Comparison of ENCODE assay signal across 22 cellular contexts in genomic region chr7:44533301-44534055, GRCh38. TPM values are rescaled to one million over a fixed set of nuclear protein-coding genes. Genes with fewer than 3 reads are reported as not detected.
DNase-seq lines count a peak whose midpoint lies in the region; ATAC-seq and TF ChIP-seq lines count a peak whose summit lies in the region.
"Had no signal": no experiment of that assay in that cellular context is flagged by ENCODE, and none has a peak within 500 bp of the region (broad histone marks: within the 10 kb centered on the region; RNA-seq: fewer than 3 reads in every experiment).

No MANE protein-coding gene starts in this region.

- no peak overlapping the region for H3K4me3 Mint-ChIP-seq in type B pancreatic cell
- H3K4me3 Mint-ChIP-seq: activated B cell treated with CpG ODN at 0.5 μM for 24 hours, IgD-negative memory B cell had no signal

- no peak overlapping the region for H3K27ac ChIP-seq in heart right ventricle
- H3K27ac ChIP-seq in left ventricle myocardium inferior (replicated peaks): no peak overlapping the region
- no peak overlapping the region for H3K27ac ChIP-seq in transverse colon
- H3K27ac ChIP-seq: body of pancreas, dorsolateral prefrontal cortex, esophagus squamous epithelium, right lobe of liver, thyroid gland had no signal

- TF ChIP-seq POLR2A in transverse colon (IDR thresholded peaks at IDR 0.05): no peak

- no peaks in the 10 kb centered on the region for H3K27me3 Mint-ChIP-seq in type B pancreatic cell
- H3K27me3 Mint-ChIP-seq: activated B cell treated with CpG ODN at 0.5 μM for 24 hours had no signal

- intact Hi-C loops in heart right ventricle (cut with DNase I): no loop called here
- intact Hi-C loops in left ventricle myocardium inferior (cut with micrococcal nuclease): no loop called here
- intact Hi-C loops in transverse colon (cut with DNase I; ENCODE audit: low total_unique reads): no loop called here
- intact Hi-C loops in left cardiac atrium (cut with DNase I): no loop called here

- H3K36me3 ChIP-seq in heart right ventricle: no peaks in the 10 kb centered on the region
- no peaks in the 10 kb centered on the region for H3K36me3 ChIP-seq in left ventricle myocardium inferior
- H3K36me3 ChIP-seq in transverse colon: no peaks in the 10 kb centered on the region
- H3K36me3 ChIP-seq: esophagus squamous epithelium, thyroid gland had no signal

- no peak for TF ChIP-seq EP300 in transverse colon (IDR thresholded peaks at IDR 0.05; ENCODE audit: low read depth)

- no peaks in the 10 kb centered on the region for H3K36me3 Mint-ChIP-seq in type B pancreatic cell
- H3K36me3 Mint-ChIP-seq: IgD-negative memory B cell had no signal

- no peak for DNase-seq in heart right ventricle
- no peak for DNase-seq in left ventricle myocardium inferior
- peak; percentile 62 for DNase-seq in NCI-H2029 (lab: John Stamatoyannopoulos, UW)
- DNase-seq in fibroblast of pulmonary artery (ENCODE audit: low read depth): peak; percentile 7
- no peak for DNase-seq in type B pancreatic cell (ENCODE audit: extremely low spot score, unreplicated experiment)
- DNase-seq in transverse colon: no peak
- DNase-seq in left cardiac atrium: no peak
- DNase-seq: ACHN; activated B cell treated with CpG ODN at 0.5 μM for 24 hours; activated naive CD4-positive, alpha-beta T cell; body of pancreas; dorsolateral prefrontal cortex; esophagus squamous epithelium; NCI-H1436; NCI-H524 treated with DMSO at 0.1 percent for 48 hours; stimulated activated CD4-positive, alpha-beta T cell treated with anti-CD3 and anti-CD28 coated beads, Interleukin-4, amount 100 ng/mL, for 1 hour; thyroid gland had no signal

- no peaks in the 10 kb centered on the region for H3K9me3 Mint-ChIP-seq in type B pancreatic cell
- H3K9me3 Mint-ChIP-seq: IgD-negative memory B cell had no signal

- no peak overlapping the region for H3K4me3 ChIP-seq in heart right ventricle
- H3K4me3 ChIP-seq in left ventricle myocardium inferior: no peak overlapping the region
- no peak overlapping the region for H3K4me3 ChIP-seq in fibroblast of pulmonary artery (replicated peaks; ENCODE audit: low read depth, low read length)
- no peak overlapping the region for H3K4me3 ChIP-seq in transverse colon
- H3K4me3 ChIP-seq: body of pancreas, dorsolateral prefrontal cortex, esophagus squamous epithelium, lung, right lobe of liver, thyroid gland had no signal

- no peak for TF ChIP-seq CTCF in heart right ventricle (IDR thresholded peaks at IDR 0.05)
- TF ChIP-seq CTCF in left ventricle myocardium inferior (IDR thresholded peaks at IDR 0.05; ENCODE audit: borderline replicate concordance): no peak
- no peak for TF ChIP-seq CTCF in fibroblast of pulmonary artery (IDR thresholded peaks at IDR 0.05; ENCODE audit: low read length, missing control alignments)
- TF ChIP-seq CTCF in type B pancreatic cell (conservative IDR thresholded peaks at IDR 0.05): no peak
- TF ChIP-seq CTCF in transverse colon (IDR thresholded peaks at IDR 0.05): no peak

- 73% methylated on average over 8 of the region's 8 CpGs for WGBS in heart right ventricle, 2 donors
- 72% methylated on average over 6 of the region's 8 CpGs; no CpG with 5 or more reads in 1 of the 2 donors for WGBS in transverse colon (ENCODE audit: low coverage in 1 of 2), 2 donors

- peak overlapping the region; percentile 92 for H3K27ac Mint-ChIP-seq in type B pancreatic cell
- H3K27ac Mint-ChIP-seq: activated B cell treated with CpG ODN at 0.5 μM for 24 hours had no signal

- ATAC-seq in heart right ventricle: peak in 5 of 8 donors; percentile 10 to 51 (median 29)
- no peak for ATAC-seq in left cardiac atrium
- ATAC-seq in GM18868 (IDR thresholded peaks at IDR 0.05; ENCODE audit: unreplicated experiment): no peak
- ATAC-seq: body of pancreas, right lobe of liver had no signal

- H3K4me1 Mint-ChIP-seq in type B pancreatic cell (ENCODE audit: unreplicated experiment): peaks cover 4% of the 10 kb centered on the region

- H3K4me1 ChIP-seq in heart right ventricle (no peaks in the 10 kb centered on the region), left ventricle myocardium inferior (no peaks in the 10 kb centered on the region), transverse colon (no peaks in the 10 kb centered on the region)
- H3K4me1 ChIP-seq: body of pancreas, thyroid gland had no signal

- H3K9me3 ChIP-seq in heart right ventricle (peaks cover 0 to 4% (median 0%) of the 10 kb centered on the region in 11 donors), left ventricle myocardium inferior (replicated peaks) (no peaks in the 10 kb centered on the region), transverse colon (no peaks in the 10 kb centered on the region)
- H3K9me3 ChIP-seq: body of pancreas, esophagus squamous epithelium, right lobe of liver, thyroid gland had no signal

- H3K27me3 ChIP-seq in heart right ventricle (no peaks in the 10 kb centered on the region), left ventricle myocardium inferior (ENCODE audit: low read depth) (no peaks in the 10 kb centered on the region), transverse colon (no peaks in the 10 kb centered on the region)
- H3K27me3 ChIP-seq: body of pancreas, dorsolateral prefrontal cortex, esophagus squamous epithelium, right lobe of liver, thyroid gland had no signal

- in situ Hi-C loops in transverse colon (cut with MboI; ENCODE audit: low pct_ligation_motif_present in 1 of 4, low pct_unique_long_range_greater_than_20kb in 1 of 4, low sequenced_read_pairs in 3 of 4): no loop called here

RNA-seq across cellular contexts. Expression of gene NPC1L1, which starts 7.7 kb away (rescaled TPM):
- total RNA-seq in heart right ventricle (under 1 TPM in 9 of 10 donors, not detected in 1; 0.06 to 0.29 (median 0.12) TPM), left ventricle myocardium inferior (0.19 TPM), type B pancreatic cell (ENCODE audit: low replicate concordance) (8.8 and 11.0 TPM in 2 replicates), transverse colon (under 1 TPM in 1 of 4 donors, not detected in 3; 0.48 TPM), left cardiac atrium (under 1 TPM; 0.09 to 0.10 TPM)
- polyA plus RNA-seq in heart right ventricle: under 1 TPM; under 0.01 to 0.15 TPM
- total RNA-seq: activated B cell treated with CpG ODN at 0.5 μM for 24 hours; T-helper 1 cell treated with Interleukin-12 subunit alpha and Interleukin-12 subunit beta and Interleukin-4 antibody, amounts not matched to agents 30 ng/mL and 1 ng/mL, for 36 hours; thyroid gland had no signal
- polyA plus RNA-seq: IgD-negative memory B cell had no signal

RNA-seq across cellular contexts. Expression of gene DDX56, which starts 40.2 kb away (rescaled TPM):
- total RNA-seq in heart right ventricle (10 to 100 TPM; 23.2 to 40.7 (median 27.4) TPM), left ventricle myocardium inferior (27.1 TPM), type B pancreatic cell (ENCODE audit: low replicate concordance) (86.5 and 100 TPM in 2 replicates), transverse colon (100 to 1,000 TPM in 1 of 4 donors, 10 to 100 TPM in 3; 41.1 to 202 (median 42.3) TPM), left cardiac atrium (10 to 100 TPM; 27.8 to 44.4 TPM)
- 100 to 1,000 TPM in 1 of 2 donors, 10 to 100 TPM in 1; 40.1 to 100 TPM for polyA plus RNA-seq in heart right ventricle

RNA-seq across cellular contexts. Expression of gene NUDCD3, which starts 43.0 kb away (rescaled TPM):
- total RNA-seq in heart right ventricle (100 to 1,000 TPM in 8 of 10 donors, 10 to 100 TPM in 2; 92.8 to 116 (median 105) TPM), left ventricle myocardium inferior (107 TPM), type B pancreatic cell (ENCODE audit: low replicate concordance) (82.1 and 88.5 TPM in 2 replicates), transverse colon (10 to 100 TPM; 31.9 to 76.7 (median 38.6) TPM), left cardiac atrium (100 to 1,000 TPM in 1 of 2 donors, 10 to 100 TPM in 1; 83.7 to 104 TPM)
- polyA plus RNA-seq in heart right ventricle: 10 to 100 TPM; 16.2 to 27.6 TPM

RNA-seq across cellular contexts. Expression of gene TMED4, which starts 48.6 kb away (rescaled TPM):
- 10 to 100 TPM; 55.4 to 81.4 (median 69.4) TPM for total RNA-seq in heart right ventricle
- polyA plus RNA-seq in heart right ventricle: 10 to 100 TPM; 42.9 to 45.6 TPM
- total RNA-seq in left ventricle myocardium inferior: 61.9 TPM
- 92.8 and 97.1 TPM in 2 replicates for total RNA-seq in type B pancreatic cell (ENCODE audit: low replicate concordance)
- total RNA-seq in transverse colon: 100 to 1,000 TPM; 226 to 303 (median 254) TPM
- total RNA-seq in left cardiac atrium: 10 to 100 TPM; 55.1 to 73.2 TPM

Comparison
In these comparisons a context has a peak if more than half of its experiments do, and no peak if none do; other contexts are left out.
1. ATAC-seq: peak in heart right ventricle (5 of 8); none in left cardiac atrium (0 of 2) and GM18868 (single experiment).
2. DNase-seq: peak in NCI-H2029 (single experiment) and fibroblast of pulmonary artery (single experiment); none in heart right ventricle (0 of 2), left ventricle myocardium inferior (single experiment), type B pancreatic cell (single experiment), transverse colon (single experiment) and left cardiac atrium (single experiment).